8 cellular contexts compared by ENCODE assay signal in genomic region chr7:5822742-5823503, GRCh38. TPM values are rescaled to one million over a fixed set of nuclear protein-coding genes. Genes with fewer than 3 reads are reported as not detected.
DNase-seq lines count a peak whose midpoint lies in the region; ATAC-seq and TF ChIP-seq lines count a peak whose summit lies in the region.

No MANE protein-coding gene starts in this region.

- peaks cover 23 to 24% of the 10 kb centered on the region in 2 donors for H3K4me1 Mint-ChIP-seq in immature natural killer cell

- no peaks in the 10 kb centered on the region for H3K9me3 Mint-ChIP-seq in immature natural killer cell

- H3K4me3 Mint-ChIP-seq in immature natural killer cell, result peak overlapping the region; percentile 84 to 88 (median 87)

- ATAC-seq in GM18907 (IDR thresholded peaks at IDR 0.05; ENCODE audit: unreplicated experiment) (peak; percentile 98), HG03139 (IDR thresholded peaks at IDR 0.05; ENCODE audit: unreplicated experiment) (peak; percentile 100)

- peak; percentile 96 for DNase-seq in AG08396 (ENCODE audit: low spot score)
- DNase-seq in NCI-H2196 treated with DMSO at 0.1 percent for 48 hours (lab: John Stamatoyannopoulos, UW; ENCODE audit: unreplicated experiment), result peak; percentile 86
- peak; percentile 92 for DNase-seq in cardiac fibroblast (ENCODE audit: low read depth in 2 of 2)
- peak; percentile 97 to 98 (median 98) for DNase-seq in immature natural killer cell
- peak; percentile 70 for DNase-seq in smooth muscle cell of the brain vasculature (ENCODE audit: low read depth, low spot score)

- peaks cover 0 to 2% (median 0%) of the 10 kb centered on the region in 3 donors for H3K36me3 Mint-ChIP-seq in immature natural killer cell

- peak overlapping the region; percentile 93 to 96 (median 94) for H3K27ac Mint-ChIP-seq in immature natural killer cell

- no peak for TF ChIP-seq CTCF in WI38 (IDR thresholded peaks at IDR 0.05; ENCODE audit: low read depth, low read length)
- peak; percentile 23 for TF ChIP-seq CTCF in cardiac fibroblast (IDR thresholded peaks at IDR 0.05; ENCODE audit: low read depth, low read length)

- H3K4me3 ChIP-seq in WI38 (ENCODE audit: low read depth, low read length), result peak overlapping the region; percentile 71
- H3K4me3 ChIP-seq in cardiac fibroblast (replicated peaks in 1 of 2; ENCODE audit: low read depth in 2 of 2, low read length in 2 of 2), result peak overlapping the region; percentile 67 to 69

- peaks cover 5 to 18% (median 16%) of the 10 kb centered on the region in 3 donors for H3K27me3 Mint-ChIP-seq in immature natural killer cell (ENCODE audit: low read depth in 3 of 3)

RNA-seq across cellular contexts. Expression of gene RNF216, which starts 41.5 kb away (rescaled TPM):
- 10 to 100 TPM in 2 of 3 donors, 1 to 10 TPM in 1; 4.8 to 35.7 (median 16.8) TPM for polyA plus RNA-seq in immature natural killer cell

RNA-seq across cellular contexts. Expression of gene OCM, which starts 57.7 kb away (rescaled TPM):
- polyA plus RNA-seq in immature natural killer cell, result under 1 TPM in 1 of 3 donors, not detected in 2; 0.92 TPM

Comparison
In these comparisons a context has a peak if more than half of its experiments do, and no peak if none do; other contexts are left out.
1. Peak in every context shown above with its lines: DNase-seq, ATAC-seq and H3K4me3 ChIP-seq.